8 cellular contexts compared by ENCODE assay signal in genomic region chr22:25462474-25463346, GRCh38.
DNase-seq lines count a peak whose midpoint lies in the region; ATAC-seq and TF ChIP-seq lines count a peak whose summit lies in the region.
"Not testable (repeated sequence)": the region's sequence is repeated elsewhere in the genome, so short reads cannot be mapped to it uniquely, and the experiment has no call there.

No MANE protein-coding gene starts in this region.

- not testable (repeated sequence) for H3K27ac ChIP-seq in brain microvascular endothelial cell

- not testable (repeated sequence) for H3K4me3 ChIP-seq in brain microvascular endothelial cell (ENCODE audit: low read depth, low read length)

- H3K27me3 ChIP-seq in brain microvascular endothelial cell (replicated peaks) = not testable (repeated sequence)

- peak; percentile 51 for ATAC-seq in HG03439 (IDR thresholded peaks at IDR 0.05; ENCODE audit: unreplicated experiment)
- ATAC-seq in activated CD4-positive, CD25-positive, alpha-beta regulatory T cell treated with anti-CD3 and anti-CD28 coated beads, Interleukin-2, amount 50 U/mL, for 24 hours = peak; percentile 92 to 97

- H3K36me3 ChIP-seq in brain microvascular endothelial cell (replicated peaks) = peaks cover 37% of the 10 kb centered on the region

- TF ChIP-seq CTCF in GM12872 (IDR thresholded peaks at IDR 0.05; ENCODE audit: insufficient read depth, low read depth, low read length) = peak; percentile 96
- peak; percentile 99 for TF ChIP-seq CTCF in brain microvascular endothelial cell (IDR thresholded peaks at IDR 0.05; ENCODE audit: low read depth, low read length, missing control alignments)

- in situ Hi-C loops in brain microvascular endothelial cell (cut with HindIII; ENCODE audit: low pct_ligation_motif_present, low sequenced_read_pairs) = not testable (repeated sequence)

- peak; percentile 46 to 82 for DNase-seq in NCI-H526 (lab: John Stamatoyannopoulos, UW)
- DNase-seq in brain microvascular endothelial cell = peak; percentile 75
- DNase-seq in hippocampal formation (lab: John Stamatoyannopoulos, UW) = peak; percentile 51 to 70
- DNase-seq in retina = peak; percentile 91
- peak; percentile 87 for DNase-seq in ureter (ENCODE audit: low spot score)
